In genomic region chr11:22763166-22763565, GRCh38 we compare ENCODE assay signal across 19 cellular contexts.
"Had no signal": no experiment of that assay in that cellular context is flagged by ENCODE, and none has a peak within 500 bp of the region (broad histone marks: within the 10 kb centered on the region; RNA-seq: fewer than 3 reads in every experiment).

No MANE protein-coding gene starts in this region.

- H3K9me3 Mint-ChIP-seq: activated naive CD4-positive, alpha-beta T cell treated with anti-CD3 and anti-CD28 coated beads, Interleukin-2, amount 50 U/mL, for 72 hours; activated T-helper 1 cell treated with anti-CD3 and anti-CD28 coated beads, Interleukin-12 subunit alpha, Interleukin-12 subunit beta, Interleukin-2, Interleukin-4 antibody, amounts not matched to agents 30 ng/mL and 10 ng/mL and 1 ng/mL, durations not matched to agents 14 hours and 24 hours and 36 hours; immature natural killer cell; neural crest cell had no signal

- H3K27ac Mint-ChIP-seq: activated CD8-positive, alpha-beta T cell treated with anti-CD3 and anti-CD28 coated beads, Interleukin-2, amount 10 ng/mL, durations not matched to agents 7 days and 5 days; activated naive CD4-positive, alpha-beta T cell treated with anti-CD3 and anti-CD28 coated beads, Interleukin-2, amount 50 U/mL, for 72 hours; activated T-helper 1 cell treated with anti-CD3 and anti-CD28 coated beads, Interleukin-12 subunit alpha, Interleukin-12 subunit beta, Interleukin-2, Interleukin-4 antibody, amounts not matched to agents 30 ng/mL and 10 ng/mL and 1 ng/mL, durations not matched to agents 14 hours and 24 hours and 36 hours; immature natural killer cell had no signal

- DNase-seq: activated CD4-positive, alpha-beta T cell treated with anti-CD3 and anti-CD28 coated beads for 1 hour; activated CD4-positive, alpha-beta T cell treated with anti-CD3 and anti-CD28 coated beads, Interleukin-2, amount 50 U/mL, for 1 hour; activated CD8-positive, alpha-beta T cell treated with anti-CD3 and anti-CD28 coated beads, Interleukin-2, amount 10 ng/mL, durations not matched to agents 7 days and 5 days; aorta; central memory CD4-positive, alpha-beta T cell; dermis blood vessel endothelial cell; effector memory CD4-positive, alpha-beta T cell; foreskin melanocyte; immature natural killer cell; left ventricle myocardium superior; mucosa of descending colon; spleen; stimulated activated CD4-positive, alpha-beta T cell treated with anti-CD3 and anti-CD28 coated beads, Interleukin-4, amount 100 ng/mL, for 24 hours; stimulated activated naive CD4-positive, alpha-beta T cell treated with Interleukin-2 at 50 U/mL for 16 hours; T-helper 9 cell; thyroid gland had no signal

- H3K4me3 Mint-ChIP-seq: activated CD8-positive, alpha-beta T cell treated with anti-CD3 and anti-CD28 coated beads, Interleukin-2, amount 10 ng/mL, durations not matched to agents 7 days and 5 days; activated T-helper 1 cell treated with anti-CD3 and anti-CD28 coated beads, Interleukin-12 subunit alpha, Interleukin-12 subunit beta, Interleukin-2, Interleukin-4 antibody, amounts not matched to agents 30 ng/mL and 10 ng/mL and 1 ng/mL, durations not matched to agents 14 hours and 24 hours and 36 hours; immature natural killer cell; neural crest cell had no signal

- H3K36me3 Mint-ChIP-seq: activated naive CD4-positive, alpha-beta T cell treated with anti-CD3 and anti-CD28 coated beads, Interleukin-2, amount 50 U/mL, for 72 hours; immature natural killer cell had no signal

- H3K4me1 Mint-ChIP-seq: immature natural killer cell had no signal
